ENCODE assay signal across 30 cellular contexts in the genomic region with DNA sequence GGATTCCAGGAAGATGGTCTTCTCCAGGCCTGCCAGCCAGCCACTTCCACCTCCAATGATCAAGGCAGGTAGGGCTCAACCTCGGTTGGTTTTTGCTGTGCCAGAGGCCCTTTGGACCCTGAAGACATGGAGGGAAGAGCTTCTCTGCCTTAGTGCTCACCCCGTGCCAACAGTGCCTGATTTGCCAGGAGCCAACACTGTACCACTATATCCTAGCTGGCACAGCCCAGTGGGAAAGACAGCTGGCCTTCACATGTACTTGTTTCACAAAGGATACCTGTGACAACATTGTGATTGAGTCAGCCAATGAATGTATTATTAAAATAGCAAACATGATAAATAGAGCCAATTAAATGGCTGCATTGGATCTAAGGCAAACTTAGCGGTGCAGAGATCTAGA.
"Had no signal": no experiment of that assay in that cellular context is flagged by ENCODE, and none has a peak within 500 bp of the region (broad histone marks: within the 10 kb centered on the region; RNA-seq: fewer than 3 reads in every experiment).

No MANE protein-coding gene starts in this region.

- H3K27me3 ChIP-seq: adrenal gland had no signal

- H3K4me1 ChIP-seq: adrenal gland had no signal

- ATAC-seq: activated CD4-positive, CD25-positive, alpha-beta regulatory T cell treated with anti-CD3 and anti-CD28 coated beads, Interleukin-2, amount 50 U/mL, for 24 hours; activated CD8-positive, alpha-beta T cell treated with anti-CD3 and anti-CD28 coated beads, Interleukin-2, amount 10 ng/mL, durations not matched to agents 7 days and 5 days; WTC11 had no signal

- H3K36me3 Mint-ChIP-seq: activated naive CD4-positive, alpha-beta T cell treated with anti-CD3 and anti-CD28 coated beads, Interleukin-2, amount 50 U/mL, for 72 hours had no signal

- DNase-seq: activated CD4-positive, alpha-beta T cell treated with anti-CD3 and anti-CD28 coated beads, Interleukin-2, amount 10 ng/mL, durations not matched to agents 7 days and 5 days; activated CD8-positive, alpha-beta T cell treated with anti-CD3 and anti-CD28 coated beads, Interleukin-2, amount 10 ng/mL, durations not matched to agents 7 days and 5 days; activated gamma-delta T cell treated with Interleukin-2 at 50 U/mL for 16 hours; activated T-cell treated with anti-CD3 and anti-CD28 coated beads, Interleukin-2, amount 50 U/mL, for 4 hours; adrenal gland; caudate nucleus; cerebellar nuclear complex; Karpas-422; NCI-H1105; NCI-H1417 treated with DMSO at 0.1 percent for 48 hours; NCI-H187 treated with DMSO at 0.1 percent for 48 hours; NCI-H2081; NCI-H2171 treated with DMSO at 0.1 percent for 48 hours; NCI-H2227 treated with DMSO at 0.1 percent for 48 hours; NCI-H446; NCI-H524; NCI-H69; NCI-H82; PC-9; Right ventricle myocardium superior had no signal

- H2AFZ ChIP-seq: PC-9 had no signal

- H3K36me3 ChIP-seq: adrenal gland had no signal

- H3K4me3 ChIP-seq: adrenal gland, PC-9, SK-N-MC had no signal

- H3K27me3 Mint-ChIP-seq: activated CD4-positive, alpha-beta T cell treated with anti-CD3 and anti-CD28 coated beads for 36 hours; activated CD4-positive, alpha-beta T cell treated with anti-CD3 and anti-CD28 coated beads, Interleukin-2, amount 10 ng/mL, durations not matched to agents 7 days and 5 days had no signal

- H3K9me3 ChIP-seq: adrenal gland had no signal

- H3K27ac Mint-ChIP-seq: activated CD4-positive, alpha-beta T cell treated with anti-CD3 and anti-CD28 coated beads for 36 hours; activated CD4-positive, alpha-beta T cell treated with anti-CD3 and anti-CD28 coated beads, Interleukin-2, amount 10 ng/mL, durations not matched to agents 7 days and 5 days; activated CD8-positive, alpha-beta T cell treated with anti-CD3 and anti-CD28 coated beads, Interleukin-2, amount 10 ng/mL, durations not matched to agents 7 days and 5 days; activated naive CD4-positive, alpha-beta T cell treated with anti-CD3 and anti-CD28 coated beads for 36 hours; activated T-helper 1 cell treated with anti-CD3 and anti-CD28 coated beads, Interleukin-12 subunit alpha, Interleukin-12 subunit beta, Interleukin-2, Interleukin-4 antibody, amounts not matched to agents 30 ng/mL and 10 ng/mL and 1 ng/mL, durations not matched to agents 14 hours and 24 hours and 36 hours; brain; T-helper 1 cell treated with Interleukin-12 subunit alpha and Interleukin-12 subunit beta and Interleukin-4 antibody, amounts not matched to agents 30 μg/mL and 1 μg/mL, for 36 hours; T-helper 2 cell treated with Interferon-gamma antibody and Interleukin-4, amounts not matched to agents 5 μg/mL and 100 μg/mL, for 36 hours; WTC11 had no signal

- H3K9me3 Mint-ChIP-seq: activated naive CD4-positive, alpha-beta T cell treated with anti-CD3 and anti-CD28 coated beads for 36 hours; activated T-cell treated with anti-CD3 and anti-CD28 coated beads, Interleukin-2, amount 50 U/mL, for 4 hours; activated T-helper 1 cell treated with anti-CD3 and anti-CD28 coated beads, Interleukin-12 subunit alpha, Interleukin-12 subunit beta, Interleukin-2, Interleukin-4 antibody, amounts not matched to agents 30 ng/mL and 10 ng/mL and 1 ng/mL, durations not matched to agents 14 hours and 24 hours and 36 hours; brain; T-helper 1 cell treated with Interleukin-12 subunit alpha and Interleukin-12 subunit beta and Interleukin-4 antibody, amounts not matched to agents 30 μg/mL and 1 μg/mL, for 36 hours had no signal

- H3K4me1 Mint-ChIP-seq: activated CD4-positive, alpha-beta T cell treated with anti-CD3 and anti-CD28 coated beads for 36 hours; brain; WTC11 had no signal

- H3K27ac ChIP-seq: adrenal gland, SK-N-MC had no signal

- H3K4me3 Mint-ChIP-seq: activated CD4-positive, alpha-beta T cell treated with anti-CD3 and anti-CD28 coated beads for 36 hours; activated CD4-positive, alpha-beta T cell treated with anti-CD3 and anti-CD28 coated beads, Interleukin-2, amount 10 ng/mL, durations not matched to agents 7 days and 5 days; activated CD8-positive, alpha-beta T cell treated with anti-CD3 and anti-CD28 coated beads, Interleukin-2, amount 10 ng/mL, durations not matched to agents 7 days and 5 days; activated naive CD4-positive, alpha-beta T cell treated with anti-CD3 and anti-CD28 coated beads for 36 hours; activated T-cell treated with anti-CD3 and anti-CD28 coated beads, Interleukin-2, amount 50 U/mL, for 4 hours; activated T-helper 1 cell treated with anti-CD3 and anti-CD28 coated beads, Interleukin-12 subunit alpha, Interleukin-12 subunit beta, Interleukin-2, Interleukin-4 antibody, amounts not matched to agents 30 ng/mL and 10 ng/mL and 1 ng/mL, durations not matched to agents 14 hours and 24 hours and 36 hours; brain; T-helper 1 cell treated with Interleukin-12 subunit alpha and Interleukin-12 subunit beta and Interleukin-4 antibody, amounts not matched to agents 30 μg/mL and 1 μg/mL, for 36 hours; T-helper 2 cell treated with Interferon-gamma antibody and Interleukin-4, amounts not matched to agents 5 μg/mL and 100 μg/mL, for 36 hours; WTC11 had no signal
